In genomic region chr16:2213817-2214720, GRCh38 we compare ENCODE assay signal across 8 cellular contexts. TPM values are rescaled to one million over a fixed set of nuclear protein-coding genes. Genes with fewer than 3 reads are reported as not detected.
DNase-seq lines count a peak whose midpoint lies in the region; ATAC-seq and TF ChIP-seq lines count a peak whose summit lies in the region.

No MANE protein-coding gene starts in this region.

- no peak for TF ChIP-seq CTCF in AG09309 (IDR thresholded peaks at IDR 0.05; ENCODE audit: control insufficient read depth, insufficient read depth, low read depth, low read length, missing control alignments)
- TF ChIP-seq CTCF in Loucy (conservative IDR thresholded peaks at IDR 0.05; ENCODE audit: low read length) = no peak
- TF ChIP-seq CTCF in choroid plexus epithelial cell (conservative IDR thresholded peaks at IDR 0.05; ENCODE audit: low read depth, low read length) = peak; percentile 22

- H3K9ac ChIP-seq in Loucy (ENCODE audit: low read depth, low read length, poor library complexity, severe bottlenecking) = peak overlapping the region; percentile 68

- H3K79me2 ChIP-seq in Loucy (ENCODE audit: insufficient read depth, low read length) = peaks cover 16% of the 10 kb centered on the region

- peaks cover 0 to 1% (median 0%) of the 10 kb centered on the region in 11 donors for H3K9me3 Mint-ChIP-seq in naive thymus-derived CD4-positive, alpha-beta T cell

- H3K4me3 ChIP-seq in AG09309 (ENCODE audit: control insufficient read depth, low read depth, low read length) (peak overlapping the region; percentile 56), Loucy (ENCODE audit: low read length, poor library complexity, severe bottlenecking) (peak overlapping the region; percentile 73), choroid plexus epithelial cell (ENCODE audit: low read depth, low read length) (peak overlapping the region; percentile 68)
- H3K4me3 ChIP-seq in naive thymus-derived CD4-positive, alpha-beta T cell (ENCODE audit: low read length) = peak overlapping the region; percentile 65

- no peaks in the 10 kb centered on the region for H3K9me3 ChIP-seq in Loucy (ENCODE audit: insufficient read depth, low read depth, low read length)
- H3K9me3 ChIP-seq in naive thymus-derived CD4-positive, alpha-beta T cell (ENCODE audit: control insufficient read depth in 2 of 3, low read length in 3 of 3) = no peaks in the 10 kb centered on the region

- H3K4me1 ChIP-seq in Loucy (ENCODE audit: insufficient read depth, low read length, poor library complexity, severe bottlenecking) = peaks cover 5% of the 10 kb centered on the region
- peaks cover 14 to 16% of the 10 kb centered on the region in 2 donors for H3K4me1 ChIP-seq in naive thymus-derived CD4-positive, alpha-beta T cell (ENCODE audit: control insufficient read depth in 2 of 2, insufficient read depth in 2 of 2, low read length in 2 of 2)

- H3F3A ChIP-seq in Loucy (ENCODE audit: low read depth) = no peaks in the 10 kb centered on the region

- peak overlapping the region; percentile 80 for H3K4me2 ChIP-seq in Loucy (ENCODE audit: low read depth, low read length, poor library complexity, severe bottlenecking)

- H3K27ac ChIP-seq in naive thymus-derived CD4-positive, alpha-beta T cell (ENCODE audit: low read depth, low read length) = peak overlapping the region; percentile 73

- POLR2A ChIA-PET in naive thymus-derived CD4-positive, alpha-beta T cell (lab: Charles Lee) = interaction anchor here (0.6 to 3.8 kb wide), 20 partner anchors 8 to 1498 kb away, joined by 3 to 50 read pairs (median 4); partner anchors contain the start of genes AMDHD2, ATP6V0C, E4F1 and ECI1

- peak; percentile 13 for ATAC-seq in GM19324 (IDR thresholded peaks at IDR 0.05; ENCODE audit: low FRiP score, unreplicated experiment)
- no peak for ATAC-seq in naive thymus-derived CD4-positive, alpha-beta T cell

- no peaks in the 10 kb centered on the region for H3K27me3 ChIP-seq in Loucy (ENCODE audit: insufficient read depth, low read length, poor library complexity, severe bottlenecking)
- H3K27me3 ChIP-seq in naive thymus-derived CD4-positive, alpha-beta T cell (ENCODE audit: control insufficient read depth in 2 of 2, insufficient read depth in 2 of 2, low read length in 2 of 2) = no peaks in the 10 kb centered on the region

- H4K20me1 ChIP-seq in Loucy (ENCODE audit: insufficient read depth, low read length, poor library complexity, severe bottlenecking) = no peaks in the 10 kb centered on the region

- intact Hi-C loops in naive thymus-derived CD4-positive, alpha-beta T cell (cut with micrococcal nuclease) = loop anchor here in 1 of 2 donors (2.0 kb wide), 2 partner anchors 55 to 249 kb away; partner anchors contain the start of genes RNPS1 and RPS2

- no peak overlapping the region for H2AFZ ChIP-seq in Loucy (ENCODE audit: low read length)

- CTCF ChIA-PET in naive thymus-derived CD4-positive, alpha-beta T cell (lab: Charles Lee) = interaction anchor here (1.2 kb wide), 1 partner anchor 55 kb away, joined by 4 read pairs; no protein-coding TSS in a partner anchor

- H3K4me1 Mint-ChIP-seq in naive thymus-derived CD4-positive, alpha-beta T cell = peaks cover 11 to 21% (median 17%) of the 10 kb centered on the region in 7 donors

- no peaks in the 10 kb centered on the region for H3K27me3 Mint-ChIP-seq in naive thymus-derived CD4-positive, alpha-beta T cell

- peak overlapping the region; percentile 65 to 88 (median 79) for H3K4me3 Mint-ChIP-seq in naive thymus-derived CD4-positive, alpha-beta T cell

- no peaks in the 10 kb centered on the region for H3K36me3 Mint-ChIP-seq in naive thymus-derived CD4-positive, alpha-beta T cell

- H3K36me3 ChIP-seq in Loucy (ENCODE audit: insufficient read depth, low read length) = no peaks in the 10 kb centered on the region; the same call in 1 of the 2 replicates
- H3K36me3 ChIP-seq in naive thymus-derived CD4-positive, alpha-beta T cell (ENCODE audit: control insufficient read depth in 2 of 3, insufficient read depth in 3 of 3, low read length in 3 of 3) = peaks cover 0 to 12% (median 0%) of the 10 kb centered on the region in 3 experiments

- no peak for DNase-seq in AG09309 (ENCODE audit: low read depth)
- peak; percentile 17 for DNase-seq in choroid plexus epithelial cell (ENCODE audit: low read depth)
- peak in 1 of 9 donors; percentile 60 for DNase-seq in naive thymus-derived CD4-positive, alpha-beta T cell
- DNase-seq in HCEC 1CT = no peak
- DNase-seq in SW480 (ENCODE audit: low spot score) = no peak
- no peak for DNase-seq in ecto neural progenitor cell (ENCODE audit: low spot score)

- no peaks in the 10 kb centered on the region for H3K9me2 ChIP-seq in Loucy (replicated peaks; ENCODE audit: low read depth, low read length)

- H3K27ac Mint-ChIP-seq in naive thymus-derived CD4-positive, alpha-beta T cell = peak overlapping the region in 3 of 9 donors; percentile 68 to 79 (median 71)

RNA-seq across cellular contexts. Expression of gene PGP, which starts 0.6 kb away (rescaled TPM):
- 10 to 100 TPM in 3 of 5 experiments, 1 to 10 TPM in 2; 7.7 to 26.5 (median 20.4) TPM for total RNA-seq in naive thymus-derived CD4-positive, alpha-beta T cell
- 10 to 100 TPM in 1 of 2 donors, 1 to 10 TPM in 1; 6.0 to 12.9 TPM for polyA plus RNA-seq in naive thymus-derived CD4-positive, alpha-beta T cell

RNA-seq across cellular contexts. Expression of gene BRICD5, which starts 3.4 kb away (rescaled TPM):
- 10 to 100 TPM in 4 of 5 experiments, 1 to 10 TPM in 1; 5.7 to 44.3 (median 16.0) TPM for total RNA-seq in naive thymus-derived CD4-positive, alpha-beta T cell
- under 1 TPM in 1 of 2 donors, not detected in 1; 0.22 TPM for polyA plus RNA-seq in naive thymus-derived CD4-positive, alpha-beta T cell

RNA-seq across cellular contexts. Expression of gene MLST8, which starts 8.8 kb away (rescaled TPM):
- total RNA-seq in naive thymus-derived CD4-positive, alpha-beta T cell = 10 to 100 TPM; 25.1 to 41.2 (median 35.5) TPM
- polyA plus RNA-seq in naive thymus-derived CD4-positive, alpha-beta T cell = 10 to 100 TPM; 20.7 to 36.4 TPM

RNA-seq across cellular contexts. Expression of gene E4F1, which starts 9.3 kb away (rescaled TPM):
- total RNA-seq in naive thymus-derived CD4-positive, alpha-beta T cell = 10 to 100 TPM; 31.3 to 45.6 (median 36.8) TPM
- 10 to 100 TPM; 12.6 to 25.6 TPM for polyA plus RNA-seq in naive thymus-derived CD4-positive, alpha-beta T cell

RNA-seq across cellular contexts. Expression of gene CASKIN1, which starts 17.7 kb away (rescaled TPM):
- under 1 TPM in 1 of 5 experiments, not detected in 4; 0.19 TPM for total RNA-seq in naive thymus-derived CD4-positive, alpha-beta T cell
- not detected for polyA plus RNA-seq in naive thymus-derived CD4-positive, alpha-beta T cell
